ENCODE assay signal across 13 cellular contexts in the genomic region with DNA sequence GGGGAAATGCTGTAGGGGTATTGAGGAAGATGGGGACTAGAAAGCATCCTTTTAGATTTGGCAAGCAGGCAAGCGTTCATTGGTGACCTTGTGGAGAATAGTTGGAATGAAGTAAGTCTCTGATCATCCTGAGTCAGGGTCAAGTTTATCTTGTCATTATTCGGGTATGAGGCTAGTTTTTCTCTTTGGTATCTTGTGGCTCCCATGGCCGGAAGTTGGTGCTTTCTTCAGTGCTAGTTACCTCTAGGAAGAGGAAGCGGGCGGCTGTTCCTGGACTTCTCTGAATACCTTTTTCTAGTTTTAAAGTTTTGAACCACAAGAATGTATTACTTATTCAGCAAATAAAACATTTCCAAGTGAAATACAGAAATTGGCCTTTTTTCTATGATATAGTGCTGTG. TPM values are rescaled to one million over a fixed set of nuclear protein-coding genes. Genes with fewer than 3 reads are reported as not detected.
DNase-seq lines count a peak whose midpoint lies in the region; ATAC-seq and TF ChIP-seq lines count a peak whose summit lies in the region.
"Had no signal": no experiment of that assay in that cellular context is flagged by ENCODE, and none has a peak within 500 bp of the region (broad histone marks: within the 10 kb centered on the region; RNA-seq: fewer than 3 reads in every experiment).

No MANE protein-coding gene starts in this region.

- no peak for TF ChIP-seq CTCF in esophagus squamous epithelium (IDR thresholded peaks at IDR 0.05)
- TF ChIP-seq CTCF in GM13976 (IDR thresholded peaks at IDR 0.05; ENCODE audit: borderline replicate concordance, control extremely low read depth, extremely low read depth, insufficient read depth, missing control alignments): no peak

- peak; percentile 30 for ATAC-seq in HG03432 (IDR thresholded peaks at IDR 0.05; ENCODE audit: unreplicated experiment)
- ATAC-seq in natural killer cell treated with Interleukin-12 subunit alpha and Interleukin-12 subunit beta and Interleukin-15 and Interleukin-18, amount 100 ng/mL, for 72 hours: peak in 1 of 2 donors; percentile 41
- ATAC-seq: GM23338, left lobe of liver had no signal

- no peak overlapping the region for H3K4me3 ChIP-seq in esophagus squamous epithelium
- H3K4me3 ChIP-seq: GM23338 had no signal

- no peak overlapping the region for H3K27ac ChIP-seq in esophagus squamous epithelium
- H3K27ac ChIP-seq: RWPE1, VCaP had no signal

- peak overlapping the region; percentile 81 for H3K27ac Mint-ChIP-seq in activated T-helper 1 cell treated with anti-CD3 and anti-CD28 coated beads, Interleukin-12 subunit alpha, Interleukin-12 subunit beta, Interleukin-2, Interleukin-4 antibody, amounts not matched to agents 30 ng/mL and 10 ng/mL and 1 ng/mL, durations not matched to agents 14 hours and 24 hours and 36 hours
- peak overlapping the region; percentile 60 to 86 for H3K27ac Mint-ChIP-seq in natural killer cell treated with Interleukin-12 subunit alpha and Interleukin-12 subunit beta and Interleukin-15 and Interleukin-18, amount 100 ng/mL, for 72 hours
- H3K27ac Mint-ChIP-seq: GM23338 had no signal

- in situ Hi-C loops in GM13976 (cut with MboI; ENCODE audit: low sequenced_read_pairs, unreplicated experiment): no loop called here

- H3K4me1 Mint-ChIP-seq in activated T-helper 1 cell treated with anti-CD3 and anti-CD28 coated beads, Interleukin-12 subunit alpha, Interleukin-12 subunit beta, Interleukin-2, Interleukin-4 antibody, amounts not matched to agents 30 ng/mL and 10 ng/mL and 1 ng/mL, durations not matched to agents 14 hours and 24 hours and 36 hours (ENCODE audit: low read depth): peaks cover 51% of the 10 kb centered on the region
- peaks cover 31 to 40% of the 10 kb centered on the region in 2 donors for H3K4me1 Mint-ChIP-seq in natural killer cell treated with Interleukin-12 subunit alpha and Interleukin-12 subunit beta and Interleukin-15 and Interleukin-18, amount 100 ng/mL, for 72 hours (ENCODE audit: low read depth in 2 of 2)

- H3K4me1 ChIP-seq in esophagus squamous epithelium: peaks cover 0 to 13% (median 0%) of the 10 kb centered on the region in 3 donors

- H3K9me3 Mint-ChIP-seq in activated T-helper 1 cell treated with anti-CD3 and anti-CD28 coated beads, Interleukin-12 subunit alpha, Interleukin-12 subunit beta, Interleukin-2, Interleukin-4 antibody, amounts not matched to agents 30 ng/mL and 10 ng/mL and 1 ng/mL, durations not matched to agents 14 hours and 24 hours and 36 hours: no peaks in the 10 kb centered on the region
- H3K9me3 Mint-ChIP-seq in natural killer cell treated with Interleukin-12 subunit alpha and Interleukin-12 subunit beta and Interleukin-15 and Interleukin-18, amount 100 ng/mL, for 72 hours: no peaks in the 10 kb centered on the region
- H3K9me3 Mint-ChIP-seq: GM23338 had no signal

- intact Hi-C loops in activated T-helper 1 cell treated with anti-CD3 and anti-CD28 coated beads, Interleukin-12 subunit alpha, Interleukin-12 subunit beta, Interleukin-2, Interleukin-4 antibody, amounts not matched to agents 30 ng/mL and 10 ng/mL and 1 ng/mL, durations not matched to agents 14 hours and 24 hours and 36 hours (cut with micrococcal nuclease): no loop called here
- intact Hi-C loops in esophagus squamous epithelium (cut with DNase I): no loop called here

- no peaks in the 10 kb centered on the region for H3K9me3 ChIP-seq in esophagus squamous epithelium

- TF ChIP-seq POLR2A in esophagus squamous epithelium (IDR thresholded peaks at IDR 0.05): no peak

- WGBS in esophagus squamous epithelium, 2 donors: 60 to 70% methylated on average over 5 of the region's 5 CpGs

- no peaks in the 10 kb centered on the region for H3K27me3 Mint-ChIP-seq in activated T-helper 1 cell treated with anti-CD3 and anti-CD28 coated beads, Interleukin-12 subunit alpha, Interleukin-12 subunit beta, Interleukin-2, Interleukin-4 antibody, amounts not matched to agents 30 ng/mL and 10 ng/mL and 1 ng/mL, durations not matched to agents 14 hours and 24 hours and 36 hours (ENCODE audit: insufficient read depth)
- H3K27me3 Mint-ChIP-seq in natural killer cell treated with Interleukin-12 subunit alpha and Interleukin-12 subunit beta and Interleukin-15 and Interleukin-18, amount 100 ng/mL, for 72 hours: no peaks in the 10 kb centered on the region

- H3K4me3 Mint-ChIP-seq in activated T-helper 1 cell treated with anti-CD3 and anti-CD28 coated beads, Interleukin-12 subunit alpha, Interleukin-12 subunit beta, Interleukin-2, Interleukin-4 antibody, amounts not matched to agents 30 ng/mL and 10 ng/mL and 1 ng/mL, durations not matched to agents 14 hours and 24 hours and 36 hours: peak overlapping the region; percentile 20
- H3K4me3 Mint-ChIP-seq in natural killer cell treated with Interleukin-12 subunit alpha and Interleukin-12 subunit beta and Interleukin-15 and Interleukin-18, amount 100 ng/mL, for 72 hours: peak overlapping the region; percentile 42
- H3K4me3 Mint-ChIP-seq: GM23338 had no signal

- peaks cover 3% of the 10 kb centered on the region for H3K36me3 Mint-ChIP-seq in activated T-helper 1 cell treated with anti-CD3 and anti-CD28 coated beads, Interleukin-12 subunit alpha, Interleukin-12 subunit beta, Interleukin-2, Interleukin-4 antibody, amounts not matched to agents 30 ng/mL and 10 ng/mL and 1 ng/mL, durations not matched to agents 14 hours and 24 hours and 36 hours (ENCODE audit: low read depth)
- H3K36me3 Mint-ChIP-seq in natural killer cell treated with Interleukin-12 subunit alpha and Interleukin-12 subunit beta and Interleukin-15 and Interleukin-18, amount 100 ng/mL, for 72 hours: no peaks in the 10 kb centered on the region

- no peaks in the 10 kb centered on the region for H3K27me3 ChIP-seq in esophagus squamous epithelium

- DNase-seq in GM03348 (ENCODE audit: low spot score): peak; percentile 9
- no peak for DNase-seq in activated T-helper 1 cell treated with anti-CD3 and anti-CD28 coated beads, Interleukin-12 subunit alpha, Interleukin-12 subunit beta, Interleukin-2, Interleukin-4 antibody, amounts not matched to agents 30 ng/mL and 10 ng/mL and 1 ng/mL, durations not matched to agents 14 hours and 24 hours and 36 hours (ENCODE audit: low spot score)
- DNase-seq in natural killer cell treated with Interleukin-12 subunit alpha and Interleukin-12 subunit beta and Interleukin-15 and Interleukin-18, amount 100 ng/mL, for 72 hours (ENCODE audit: low spot score): no peak
- DNase-seq in esophagus squamous epithelium (lab: John Stamatoyannopoulos, UW): no peak
- no peak for DNase-seq in GOT3 (lab: John Stamatoyannopoulos, UW)
- DNase-seq in GM13976 (ENCODE audit: low spot score): no peak
- DNase-seq: DMS 273 treated with DMSO at 0.1 percent for 48 hours, NCI-H2171 treated with DMSO at 0.1 percent for 48 hours had no signal

- H3K36me3 ChIP-seq in esophagus squamous epithelium: no peaks in the 10 kb centered on the region

RNA-seq across cellular contexts. Expression of gene CREM, which starts 9.2 kb away (rescaled TPM):
- total RNA-seq in activated T-helper 1 cell treated with anti-CD3 and anti-CD28 coated beads, Interleukin-12 subunit alpha, Interleukin-12 subunit beta, Interleukin-2, Interleukin-4 antibody, amounts not matched to agents 30 ng/mL and 10 ng/mL and 1 ng/mL, durations not matched to agents 14 hours and 24 hours and 36 hours: 101 and 106 TPM in 2 replicates
- 100 to 1,000 TPM; 119 to 127 TPM for total RNA-seq in natural killer cell treated with Interleukin-12 subunit alpha and Interleukin-12 subunit beta and Interleukin-15 and Interleukin-18, amount 100 ng/mL, for 72 hours
- 10 to 100 TPM; 19.4 to 23.8 (median 21.6) TPM for total RNA-seq in esophagus squamous epithelium

RNA-seq across cellular contexts. Expression of gene CUL2, which starts 45.7 kb away (rescaled TPM):
- total RNA-seq in activated T-helper 1 cell treated with anti-CD3 and anti-CD28 coated beads, Interleukin-12 subunit alpha, Interleukin-12 subunit beta, Interleukin-2, Interleukin-4 antibody, amounts not matched to agents 30 ng/mL and 10 ng/mL and 1 ng/mL, durations not matched to agents 14 hours and 24 hours and 36 hours: 49.8 and 50.5 TPM in 2 replicates
- 10 to 100 TPM; 42.8 to 45.7 TPM for total RNA-seq in natural killer cell treated with Interleukin-12 subunit alpha and Interleukin-12 subunit beta and Interleukin-15 and Interleukin-18, amount 100 ng/mL, for 72 hours
- 10 to 100 TPM; 12.7 to 21.2 (median 19.5) TPM for total RNA-seq in esophagus squamous epithelium
